In the genomic region with DNA sequence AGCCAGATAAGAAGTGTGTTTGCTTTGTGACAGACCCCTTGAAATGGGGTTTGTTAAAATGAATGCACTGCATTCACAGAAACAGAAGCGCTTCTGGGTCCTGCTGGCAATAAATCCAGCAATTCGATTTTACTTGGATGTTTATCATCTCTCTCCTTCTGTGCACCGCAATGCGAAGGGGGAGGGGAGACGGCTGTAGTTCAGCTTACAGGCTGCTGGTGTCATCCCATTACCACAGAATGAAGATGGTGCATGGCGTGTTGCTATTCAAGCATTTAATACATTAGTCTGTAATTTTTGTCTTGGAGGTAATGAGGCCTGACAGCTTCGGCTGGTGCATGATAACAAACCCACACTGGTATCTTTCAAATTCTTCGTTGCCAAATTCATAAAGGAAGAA, we compare ENCODE assay signal across 7 cellular contexts.
DNase-seq lines count a peak whose midpoint lies in the region; ATAC-seq and TF ChIP-seq lines count a peak whose summit lies in the region.

No MANE protein-coding gene starts in this region.

- peaks cover 0 to 24% (median 12%) of the 10 kb centered on the region in 5 donors for H3K9me3 Mint-ChIP-seq in CD8-positive, alpha-beta memory T cell

- H3K4me3 Mint-ChIP-seq in CD8-positive, alpha-beta memory T cell, result no peak overlapping the region

- POLR2A ChIA-PET in CD8-positive, alpha-beta memory T cell (lab: Charles Lee), result no interaction called here

- no peaks in the 10 kb centered on the region for H3K27me3 Mint-ChIP-seq in CD8-positive, alpha-beta memory T cell

- no peaks in the 10 kb centered on the region for H3K9me3 ChIP-seq in gastrocnemius medialis
- no peaks in the 10 kb centered on the region for H3K9me3 ChIP-seq in CD8-positive, alpha-beta memory T cell (ENCODE audit: low read length)

- CTCF ChIA-PET in CD8-positive, alpha-beta memory T cell (lab: Charles Lee), result no interaction called here

- intact Hi-C loops in head of caudate nucleus (cut with DNase I), result no loop called here
- intact Hi-C loops in gastrocnemius medialis (cut with DNase I; ENCODE audit: low total_unique reads), result no loop called here

- H3K36me3 Mint-ChIP-seq in CD8-positive, alpha-beta memory T cell, result no peaks in the 10 kb centered on the region

- H3K27ac Mint-ChIP-seq in CD8-positive, alpha-beta memory T cell, result no peak overlapping the region

- H3K4me1 ChIP-seq in gastrocnemius medialis, result no peaks in the 10 kb centered on the region
- no peaks in the 10 kb centered on the region for H3K4me1 ChIP-seq in CD8-positive, alpha-beta memory T cell (ENCODE audit: insufficient read depth, low read length)

- no peak overlapping the region for H3K27ac ChIP-seq in gastrocnemius medialis
- no peak overlapping the region for H3K27ac ChIP-seq in CD8-positive, alpha-beta memory T cell (ENCODE audit: low read depth, low read length)

- TF ChIP-seq CTCF in gastrocnemius medialis (IDR thresholded peaks at IDR 0.05 in 4 of 5, conservative IDR thresholded peaks at IDR 0.05 in 1 of 5), result peak in 3 of 5 experiments; percentile 17 to 45 (median 41)

- H3K36me3 ChIP-seq in gastrocnemius medialis, result no peaks in the 10 kb centered on the region
- H3K36me3 ChIP-seq in CD8-positive, alpha-beta memory T cell (ENCODE audit: insufficient read depth, low read length), result no peaks in the 10 kb centered on the region

- H3K4me3 ChIP-seq in gastrocnemius medialis, result no peak overlapping the region
- no peak overlapping the region for H3K4me3 ChIP-seq in CD8-positive, alpha-beta memory T cell (ENCODE audit: low read length)

- DNase-seq in KBM-7 (peak; percentile 87), SHP77 treated with DMSO at 0.1 percent for 48 hours (lab: John Stamatoyannopoulos, UW) (peak; percentile 38), head of caudate nucleus (peak; percentile 52 to 89 (median 74)), gastrocnemius medialis (peak in 1 of 2 donors; percentile 13), foreskin melanocyte (no peak)
- no peak for DNase-seq in CD8-positive, alpha-beta memory T cell
- no peak for DNase-seq in activated CD8-positive, alpha-beta memory T cell treated with anti-CD3 and anti-CD28 coated beads, Interleukin-2, amount 50 U/mL, for 4 hours

- no peak for TF ChIP-seq POLR2A in gastrocnemius medialis (IDR thresholded peaks at IDR 0.05)

- no peaks in the 10 kb centered on the region for H3K27me3 ChIP-seq in gastrocnemius medialis
- no peaks in the 10 kb centered on the region for H3K27me3 ChIP-seq in CD8-positive, alpha-beta memory T cell (ENCODE audit: insufficient read depth, low read length, poor library complexity, severe bottlenecking)

- H3K4me1 Mint-ChIP-seq in CD8-positive, alpha-beta memory T cell, result no peaks in the 10 kb centered on the region

- peak in 1 of 2 donors; percentile 72 for ATAC-seq in gastrocnemius medialis

- in situ Hi-C loops in KBM-7 (cut with MboI; ENCODE audit: low pct_unique_long_range_greater_than_20kb, low sequenced_read_pairs) (no loop called here), gastrocnemius medialis (cut with MboI; ENCODE audit: low sequenced_read_pairs in 4 of 4) (no loop called here)

Comparison
In these comparisons a context has a peak if more than half of its experiments do, and no peak if none do; other contexts are left out.
1. DNase-seq: peak in KBM-7 (single experiment), SHP77 treated with DMSO at 0.1 percent for 48 hours (single experiment) and head of caudate nucleus (42 of 42); none in CD8-positive, alpha-beta memory T cell (0 of 5), activated CD8-positive, alpha-beta memory T cell treated with anti-CD3 and anti-CD28 coated beads, Interleukin-2, amount 50 U/mL, for 4 hours (single experiment) and foreskin melanocyte (single experiment).